In genomic region chr3:152284906-152285305, GRCh38 we compare ENCODE assay signal across 14 cellular contexts. TPM values are rescaled to one million over a fixed set of nuclear protein-coding genes. Genes with fewer than 3 reads are reported as not detected.
DNase-seq lines count a peak whose midpoint lies in the region; ATAC-seq and TF ChIP-seq lines count a peak whose summit lies in the region.
"Had no signal": no experiment of that assay in that cellular context is flagged by ENCODE, and none has a peak within 500 bp of the region (broad histone marks: within the 10 kb centered on the region; RNA-seq: fewer than 3 reads in every experiment).

No MANE protein-coding gene starts in this region.

- H3K4me3 ChIP-seq in CD8-positive, alpha-beta memory T cell (ENCODE audit: low read length): peak overlapping the region; percentile 20
- no peak overlapping the region for H3K4me3 ChIP-seq in KMS-11 (IDR thresholded peaks at IDR 0.05; ENCODE audit: insufficient read depth, low read depth, low read length)

- peaks cover 69% of the 10 kb centered on the region for H4K20me1 ChIP-seq in KMS-11 (ENCODE audit: insufficient read depth)

- peak overlapping the region; percentile 99 for H3K4me2 ChIP-seq in KMS-11

- no peak overlapping the region for H2AFZ ChIP-seq in KMS-11 (ENCODE audit: low read depth)

- CTCF ChIA-PET in CD8-positive, alpha-beta memory T cell (lab: Charles Lee): interaction anchor here (0.8 to 2.4 kb wide), 4 partner anchors 12 to 101 kb away, joined by 3 to 8 read pairs (median 4); no protein-coding TSS in a partner anchor

- H3K79me2 ChIP-seq in KMS-11 (ENCODE audit: insufficient read depth, low read depth): peaks cover 97% of the 10 kb centered on the region

- H3K4me1 ChIP-seq in CD8-positive, alpha-beta memory T cell (ENCODE audit: insufficient read depth, low read length): peaks cover 88% of the 10 kb centered on the region
- H3K4me1 ChIP-seq in KMS-11 (ENCODE audit: low read depth, poor library complexity, severe bottlenecking): peaks cover 96% of the 10 kb centered on the region

- no peaks in the 10 kb centered on the region for H3K36me3 ChIP-seq in CD8-positive, alpha-beta memory T cell (ENCODE audit: insufficient read depth, low read length)
- peaks cover 8% of the 10 kb centered on the region; the same call in 1 of the 2 replicates for H3K36me3 ChIP-seq in KMS-11 (ENCODE audit: insufficient read depth)

- TF ChIP-seq CTCF in KMS-11 (conservative IDR thresholded peaks at IDR 0.05; ENCODE audit: low read depth, low read length) (no peak), osteocyte (IDR thresholded peaks at IDR 0.05) (no peak)

- H3K27ac ChIP-seq in CD8-positive, alpha-beta memory T cell (ENCODE audit: low read depth, low read length): no peak overlapping the region
- H3K27ac ChIP-seq in KMS-11: peak overlapping the region; percentile 99; the same call in 1 of the 2 replicates

- no peaks in the 10 kb centered on the region for H3K27me3 ChIP-seq in CD8-positive, alpha-beta memory T cell (ENCODE audit: insufficient read depth, low read length, poor library complexity, severe bottlenecking)
- H3K27me3 ChIP-seq in KMS-11 (ENCODE audit: insufficient read depth, low read depth): no peaks in the 10 kb centered on the region

- peak overlapping the region; percentile 55 to 96 (median 84) for H3K27ac Mint-ChIP-seq in CD8-positive, alpha-beta memory T cell
- H3K27ac Mint-ChIP-seq in activated naive CD8-positive, alpha-beta T cell treated with anti-CD3 and anti-CD28 coated beads, Interleukin-2, amount 10 ng/mL, durations not matched to agents 7 days and 5 days: peak overlapping the region; percentile 79
- H3K27ac Mint-ChIP-seq in osteocyte (ENCODE audit: unreplicated experiment): peak overlapping the region; percentile 10

- ATAC-seq in activated naive CD8-positive, alpha-beta T cell treated with anti-CD3 and anti-CD28 coated beads, Interleukin-2, amount 10 ng/mL, durations not matched to agents 7 days and 5 days (ENCODE audit: low read depth): peak; percentile 73
- ATAC-seq in HG03280 (IDR thresholded peaks at IDR 0.05; ENCODE audit: unreplicated experiment) (no peak), HG03432 (IDR thresholded peaks at IDR 0.05; ENCODE audit: unreplicated experiment) (no peak), HG03460 (IDR thresholded peaks at IDR 0.05; ENCODE audit: unreplicated experiment) (no peak)
- ATAC-seq: HCT116, PC-3, right cardiac atrium had no signal

- peaks cover 0 to 11% (median 1%) of the 10 kb centered on the region in 3 donors for H3K36me3 Mint-ChIP-seq in CD8-positive, alpha-beta memory T cell
- peaks cover 18% of the 10 kb centered on the region for H3K36me3 Mint-ChIP-seq in activated naive CD8-positive, alpha-beta T cell treated with anti-CD3 and anti-CD28 coated beads, Interleukin-2, amount 10 ng/mL, durations not matched to agents 7 days and 5 days
- H3K36me3 Mint-ChIP-seq in osteocyte (ENCODE audit: unreplicated experiment): peaks cover 2% of the 10 kb centered on the region

- H3K9me3 Mint-ChIP-seq in CD8-positive, alpha-beta memory T cell: no peaks in the 10 kb centered on the region
- H3K9me3 Mint-ChIP-seq in activated naive CD8-positive, alpha-beta T cell treated with anti-CD3 and anti-CD28 coated beads, Interleukin-2, amount 10 ng/mL, durations not matched to agents 7 days and 5 days: no peaks in the 10 kb centered on the region
- no peaks in the 10 kb centered on the region for H3K9me3 Mint-ChIP-seq in osteocyte (ENCODE audit: unreplicated experiment)

- peak in 2 of 5 donors; percentile 43 to 58 for DNase-seq in CD8-positive, alpha-beta memory T cell
- no peak for DNase-seq in activated naive CD8-positive, alpha-beta T cell treated with anti-CD3 and anti-CD28 coated beads, Interleukin-2, amount 10 ng/mL, durations not matched to agents 7 days and 5 days
- DNase-seq in osteocyte (ENCODE audit: extremely low spot score, unreplicated experiment): no peak
- DNase-seq: aorta, NCI-H1092, NCI-H226, PC-3, right cardiac atrium, SW 1271 had no signal

- peak overlapping the region; percentile 13; the same call in 1 of the 2 replicates for H3K9ac ChIP-seq in KMS-11

- H3K4me3 Mint-ChIP-seq in CD8-positive, alpha-beta memory T cell: peak overlapping the region; percentile 45 to 81 (median 68)
- H3K4me3 Mint-ChIP-seq in activated naive CD8-positive, alpha-beta T cell treated with anti-CD3 and anti-CD28 coated beads, Interleukin-2, amount 10 ng/mL, durations not matched to agents 7 days and 5 days: peak overlapping the region; percentile 81
- no peak overlapping the region for H3K4me3 Mint-ChIP-seq in osteocyte (ENCODE audit: unreplicated experiment)

- no peaks in the 10 kb centered on the region for H3K9me3 ChIP-seq in CD8-positive, alpha-beta memory T cell (ENCODE audit: low read length)

- H3K27me3 Mint-ChIP-seq in CD8-positive, alpha-beta memory T cell: no peaks in the 10 kb centered on the region
- H3K27me3 Mint-ChIP-seq in activated naive CD8-positive, alpha-beta T cell treated with anti-CD3 and anti-CD28 coated beads, Interleukin-2, amount 10 ng/mL, durations not matched to agents 7 days and 5 days: no peaks in the 10 kb centered on the region
- H3K27me3 Mint-ChIP-seq in osteocyte (ENCODE audit: unreplicated experiment): no peaks in the 10 kb centered on the region

- H3K4me1 Mint-ChIP-seq in CD8-positive, alpha-beta memory T cell: peaks cover 74 to 93% (median 92%) of the 10 kb centered on the region in 3 donors
- H3K4me1 Mint-ChIP-seq in activated naive CD8-positive, alpha-beta T cell treated with anti-CD3 and anti-CD28 coated beads, Interleukin-2, amount 10 ng/mL, durations not matched to agents 7 days and 5 days: peaks cover 66% of the 10 kb centered on the region
- peaks cover 70% of the 10 kb centered on the region for H3K4me1 Mint-ChIP-seq in osteocyte (ENCODE audit: unreplicated experiment)

- POLR2A ChIA-PET in CD8-positive, alpha-beta memory T cell (lab: Charles Lee): interaction anchor here (0.8 to 3.5 kb wide), 5 partner anchors 10 to 127 kb away, joined by 3 to 23 read pairs (median 6); partner anchors contain the start of gene MBNL1
- POLR2A ChIA-PET in activated naive CD8-positive, alpha-beta T cell treated with anti-CD3 and anti-CD28 coated beads, Interleukin-2, amount 10 ng/mL, durations not matched to agents 7 days and 5 days (lab: Charles Lee): interaction anchor here (0.9 to 2.8 kb wide), 7 partner anchors 10 to 41 kb away, joined by 4 to 10 read pairs (median 8); partner anchors contain the start of gene MBNL1

RNA-seq across cellular contexts. Expression of gene MBNL1, which starts 16.2 kb away (rescaled TPM):
- total RNA-seq in CD8-positive, alpha-beta memory T cell: 100 to 1,000 TPM; 386 to 391 TPM
- 303 TPM for polyA plus RNA-seq in CD8-positive, alpha-beta memory T cell
- total RNA-seq in activated naive CD8-positive, alpha-beta T cell treated with anti-CD3 and anti-CD28 coated beads, Interleukin-2, amount 10 ng/mL, durations not matched to agents 7 days and 5 days: 100 to 1,000 TPM; 446 to 447 TPM
- 159 and 166 TPM in 2 replicates for total RNA-seq in osteocyte

Comparison
In these comparisons a context has a peak if more than half of its experiments do, and no peak if none do; other contexts are left out.
1. H3K27ac Mint-ChIP-seq: peak in every context shown above with its lines; median percentile 84 in CD8-positive, alpha-beta memory T cell; 79 in activated naive CD8-positive, alpha-beta T cell treated with anti-CD3 and anti-CD28 coated beads, Interleukin-2, amount 10 ng/mL, durations not matched to agents 7 days and 5 days; 10 in osteocyte.